ENCODE assay signal across 8 cellular contexts in the genomic region with DNA sequence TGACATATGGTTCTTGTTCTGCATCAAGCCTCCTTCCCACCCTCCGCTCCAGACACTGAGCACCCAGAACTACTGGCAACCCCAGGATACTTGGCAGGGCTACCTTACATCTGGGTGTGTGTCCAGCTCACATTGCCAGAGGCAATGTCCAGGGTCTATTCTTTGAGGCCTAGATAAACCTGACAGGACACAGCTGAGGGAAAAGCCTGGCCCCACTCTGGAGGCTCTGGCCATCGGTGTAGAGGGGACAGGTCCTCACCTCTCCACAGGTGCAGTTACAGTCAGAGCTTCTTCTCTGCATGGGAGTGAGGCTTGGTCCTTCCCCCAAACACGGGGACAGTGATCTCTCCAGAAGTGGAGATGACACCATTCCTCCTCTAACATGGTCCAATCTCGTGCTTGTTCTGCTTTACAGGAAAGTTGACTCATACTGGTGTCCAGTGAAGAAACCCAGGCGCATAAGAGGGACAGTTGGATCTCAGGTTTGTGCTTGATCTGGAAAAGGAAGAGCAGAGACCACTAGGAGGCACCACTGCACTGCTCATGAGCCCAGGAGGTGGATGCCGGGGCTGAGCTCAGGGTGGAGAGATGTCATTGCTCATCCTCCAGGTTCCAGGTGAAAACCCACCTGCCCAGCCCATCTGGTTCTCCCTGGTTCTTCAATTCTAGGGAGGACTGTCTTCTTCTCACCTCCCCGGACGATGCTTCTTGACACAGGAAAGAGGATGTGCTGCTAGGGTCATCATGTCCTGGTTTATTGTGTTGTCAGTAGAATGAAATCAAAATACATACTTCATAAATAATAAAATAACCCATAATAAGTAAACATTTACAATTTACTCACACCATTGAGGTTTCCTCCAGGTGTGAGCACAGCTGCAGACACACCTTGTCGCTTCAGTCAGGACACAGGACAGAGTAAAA. TPM values are rescaled to one million over a fixed set of nuclear protein-coding genes. Genes with fewer than 3 reads are reported as not detected.
DNase-seq lines count a peak whose midpoint lies in the region; ATAC-seq and TF ChIP-seq lines count a peak whose summit lies in the region.

No MANE protein-coding gene starts in this region.

- peak; percentile 68 for DNase-seq in NCI-H345 (lab: John Stamatoyannopoulos, UW)
- no peak for DNase-seq in NCI-H345 treated with DMSO at 0.1 percent for 48 hours (lab: John Stamatoyannopoulos, UW; ENCODE audit: unreplicated experiment)
- peak; percentile 69 for DNase-seq in NAMALWA (ENCODE audit: low spot score)
- peak in 1 of 2 donors; percentile 46 for DNase-seq in breast epithelium (ENCODE audit: low spot score in 2 of 2)
- DNase-seq in kidney epithelial cell (ENCODE audit: low read depth), result no peak
- DNase-seq in stimulated activated CD4-positive, alpha-beta T cell treated with anti-CD3 and anti-CD28 coated beads, Interleukin-4, amount 100 ng/mL, for 1 hour, result peak; percentile 66

- no peak for ATAC-seq in HG03159 (IDR thresholded peaks at IDR 0.05; ENCODE audit: unreplicated experiment)

- H3K36me3 ChIP-seq in breast epithelium (no peaks in the 10 kb centered on the region), kidney epithelial cell (ENCODE audit: control insufficient read depth, insufficient read depth, low read length) (no peaks in the 10 kb centered on the region)

- H3K4me1 ChIP-seq in breast epithelium, result no peaks in the 10 kb centered on the region

- H3K27me3 ChIP-seq in breast epithelium (no peaks in the 10 kb centered on the region), kidney epithelial cell (ENCODE audit: control insufficient read depth, insufficient read depth, low read length) (no peaks in the 10 kb centered on the region)

- no peak overlapping the region for H3K4me3 ChIP-seq in WI38 (ENCODE audit: low read depth, low read length)
- H3K4me3 ChIP-seq in breast epithelium, result no peak overlapping the region
- no peak overlapping the region for H3K4me3 ChIP-seq in kidney epithelial cell (ENCODE audit: low read depth, low read length)

- no peak overlapping the region for H3K27ac ChIP-seq in breast epithelium

- intact Hi-C loops in breast epithelium (cut with DNase I; ENCODE audit: low total_unique reads), result no loop called here

- H3K9me3 ChIP-seq in breast epithelium, result no peaks in the 10 kb centered on the region

- no peak for TF ChIP-seq POLR2A in breast epithelium (IDR thresholded peaks at IDR 0.05)

- TF ChIP-seq CTCF in WI38 (IDR thresholded peaks at IDR 0.05; ENCODE audit: low read depth, low read length) (peak; percentile 49; the same call in 1 of the 2 replicates), breast epithelium (IDR thresholded peaks at IDR 0.05) (peak in 2 of 3 donors; percentile 63 to 71), kidney epithelial cell (IDR thresholded peaks at IDR 0.05; ENCODE audit: insufficient read depth, low read length, poor library complexity, severe bottlenecking) (peak; percentile 83)

RNA-seq across cellular contexts. Expression of a gene that starts 14.7 kb away (rescaled TPM):
- total RNA-seq in breast epithelium (10 to 100 TPM; 58.6 to 93.7 (median 64.1) TPM), kidney epithelial cell (9.0 TPM in 2 replicates)

RNA-seq across cellular contexts. Expression of a gene that starts 57.0 kb away (rescaled TPM):
- 1 to 10 TPM in 1 of 3 donors, under 1 TPM in 1, not detected in 1; 0.29 to 2.9 TPM for total RNA-seq in breast epithelium
- 0.07 and 0.08 TPM in 2 replicates for total RNA-seq in kidney epithelial cell

Comparison
In these comparisons a context has a peak if more than half of its experiments do, and no peak if none do; other contexts are left out.
1. DNase-seq: peak in NCI-H345 (single experiment), NAMALWA (single experiment) and stimulated activated CD4-positive, alpha-beta T cell treated with anti-CD3 and anti-CD28 coated beads, Interleukin-4, amount 100 ng/mL, for 1 hour (single experiment); none in NCI-H345 treated with DMSO at 0.1 percent for 48 hours (single experiment) and kidney epithelial cell (single experiment).
2. Peak in every context shown above with its lines, with median percentiles within 50 percentile points of each other: CTCF ChIP-seq.